8 cellular contexts compared by ENCODE assay signal in the genomic region with DNA sequence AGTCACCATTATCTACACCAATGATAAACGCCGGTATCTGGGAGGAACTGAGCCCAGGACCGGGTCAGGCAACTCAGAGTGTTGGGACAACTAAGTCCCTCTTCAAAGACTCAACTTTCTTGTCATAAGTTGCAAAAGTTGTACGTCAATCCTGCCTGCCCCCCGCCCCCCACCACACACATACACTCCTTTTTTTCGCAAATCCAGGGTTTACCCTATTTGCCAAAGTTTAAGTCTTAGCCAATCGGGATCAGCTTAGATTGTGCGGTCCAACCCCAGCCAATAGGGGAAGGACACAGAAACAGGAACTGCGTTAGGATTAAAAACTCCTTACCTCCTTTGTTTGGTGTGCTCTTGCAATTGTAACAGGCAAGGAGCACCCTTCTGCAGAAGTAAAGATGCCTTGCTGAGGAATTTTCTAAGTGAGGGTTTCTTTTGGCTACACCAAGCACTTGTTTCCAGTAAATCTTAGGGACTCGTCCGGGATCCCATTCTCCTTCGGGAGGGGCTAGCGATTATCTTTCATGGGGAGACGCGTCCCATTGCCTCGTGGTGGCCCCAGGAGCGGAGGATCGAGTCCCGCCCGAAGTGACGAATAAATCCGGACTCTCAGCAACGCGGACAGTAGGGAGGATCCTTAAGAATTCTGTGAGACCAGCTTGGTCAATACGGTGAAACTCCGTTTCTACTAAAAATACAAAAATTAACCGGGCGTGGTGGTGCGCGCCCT.
DNase-seq lines count a peak whose midpoint lies in the region; ATAC-seq, FAIRE-seq and TF ChIP-seq lines count a peak whose summit lies in the region.

No MANE protein-coding gene starts in this region.

- peak; percentile 44 for FAIRE-seq in HTR-8/SVneo (lab: Jason Lieb, UNC)

- no peak for TF ChIP-seq EP300 in SK-N-SH (IDR thresholded peaks at IDR 0.05; ENCODE audit: borderline replicate concordance in 1 of 2, low read depth in 1 of 2, low read length in 1 of 2)

- peaks cover 0 to 4% (median 0%) of the 10 kb centered on the region in 6 donors for H3K9me3 Mint-ChIP-seq in immature natural killer cell

- H3K4me1 Mint-ChIP-seq in immature natural killer cell, result peaks cover 24 to 25% of the 10 kb centered on the region in 2 donors

- H3K4me3 ChIP-seq in SK-N-SH (ENCODE audit: low read depth in 2 of 2, low read length in 1 of 2) (peak overlapping the region; percentile 98 to 100), breast epithelium (peak overlapping the region; percentile 88 to 90 (median 89)), skeletal muscle satellite cell (ENCODE audit: low read length) (peak overlapping the region; percentile 98)

- intact Hi-C loops in breast epithelium (cut with DNase I; ENCODE audit: low total_unique reads), result loop anchor here (10.0 kb wide), 1 partner anchor 717 kb away; a partner anchor contains a TSS

- H3K9me3 ChIP-seq in SK-N-SH, result no peaks in the 10 kb centered on the region
- H3K9me3 ChIP-seq in breast epithelium, result no peaks in the 10 kb centered on the region
- H3K9me3 ChIP-seq in skeletal muscle satellite cell (replicated peaks; ENCODE audit: low read length), result no peaks in the 10 kb centered on the region

- peaks cover 26 to 34% (median 28%) of the 10 kb centered on the region in 3 donors for H3K27me3 Mint-ChIP-seq in immature natural killer cell (ENCODE audit: low read depth in 3 of 3)

- ATAC-seq in GM21390 (IDR thresholded peaks at IDR 0.05; ENCODE audit: unreplicated experiment), result peak; percentile 43

- peak overlapping the region; percentile 86 for H3K9ac ChIP-seq in SK-N-SH
- H3K9ac ChIP-seq in skeletal muscle satellite cell (ENCODE audit: low read depth, low read length), result peak overlapping the region; percentile 94

- TF ChIP-seq POLR2A in breast epithelium (IDR thresholded peaks at IDR 0.05), result no peak

- no peak for TF ChIP-seq RAD21 in SK-N-SH (IDR thresholded peaks at IDR 0.05; ENCODE audit: low read length)

- H3K36me3 Mint-ChIP-seq in immature natural killer cell, result no peaks in the 10 kb centered on the region

- CTCF ChIA-PET in SK-N-SH (lab: Yijun Ruan, JAX), result interaction anchor here (0.6 to 4.7 kb wide), 15 partner anchors 7 to 1398 kb away, joined by 3 to 25 read pairs (median 5); a partner anchor contains a TSS

- TF ChIP-seq CTCF in SK-N-SH (IDR thresholded peaks at IDR 0.05), result no peak
- no peak for TF ChIP-seq CTCF in breast epithelium (IDR thresholded peaks at IDR 0.05)

- H3K4me1 ChIP-seq in SK-N-SH (ENCODE audit: control insufficient read depth in 1 of 2, insufficient read depth in 2 of 2, low read depth in 1 of 2, low read length in 1 of 2) (peaks cover 0 to 3% of the 10 kb centered on the region in 2 experiments; a peak in 1 of 4 replicates), breast epithelium (no peaks in the 10 kb centered on the region), skeletal muscle satellite cell (ENCODE audit: control insufficient read depth, insufficient read depth, low read length) (no peaks in the 10 kb centered on the region)

- H3K27ac ChIP-seq in SK-N-SH (ENCODE audit: low read depth in 2 of 2, low read length in 1 of 2) (peak overlapping the region; percentile 81 to 85), breast epithelium (peak overlapping the region; percentile 85 to 87)

- WGBS in SK-N-SH (ENCODE audit: low lambda C conversion rate), result 10% methylated on average over 28 of the region's 30 CpGs

- peak overlapping the region; percentile 97 to 98 (median 98) for H3K4me3 Mint-ChIP-seq in immature natural killer cell

- H3K79me2 ChIP-seq in SK-N-SH (ENCODE audit: insufficient read depth), result no peaks in the 10 kb centered on the region

- DNase-seq in EH (ENCODE audit: low read depth) (peak; percentile 94), HTR-8/SVneo (ENCODE audit: insufficient read length, low spot score) (peak; percentile 57), SK-N-SH (peak; percentile 35), breast epithelium (ENCODE audit: low spot score in 2 of 2) (peak in 1 of 2 donors; percentile 53), immature natural killer cell (peak; percentile 68 to 72 (median 69)), GF-D8 (lab: John Stamatoyannopoulos, UW) (no peak)

- peaks cover 18% of the 10 kb centered on the region for H3F3A ChIP-seq in SK-N-SH (replicated peaks; ENCODE audit: insufficient read depth)

- peak overlapping the region; percentile 87 for H2AFZ ChIP-seq in SK-N-SH (ENCODE audit: low read depth)

- peak overlapping the region; percentile 86 to 99 (median 94) for H3K27ac Mint-ChIP-seq in immature natural killer cell

- H3K27me3 ChIP-seq in SK-N-SH (ENCODE audit: insufficient read depth) (no peaks in the 10 kb centered on the region), breast epithelium (no peaks in the 10 kb centered on the region), skeletal muscle satellite cell (ENCODE audit: control insufficient read depth, insufficient read depth, low read length) (peaks cover 18% of the 10 kb centered on the region)

- no peaks in the 10 kb centered on the region for H4K20me1 ChIP-seq in SK-N-SH (ENCODE audit: insufficient read depth)

- H3K9me2 ChIP-seq in SK-N-SH, result no peaks in the 10 kb centered on the region

- peak overlapping the region; percentile 87 for H3K4me2 ChIP-seq in SK-N-SH
- H3K4me2 ChIP-seq in skeletal muscle satellite cell (ENCODE audit: low read length), result peak overlapping the region; percentile 96

- POLR2A ChIA-PET in SK-N-SH (lab: Yijun Ruan, JAX), result interaction anchor here (1.8 to 3.0 kb wide), 4 partner anchors 31 to 715 kb away, joined by 5 to 18 read pairs (median 7); a partner anchor contains a TSS

- H3K36me3 ChIP-seq in SK-N-SH (replicated peaks in 1 of 2; ENCODE audit: control insufficient read depth in 1 of 2, insufficient read depth in 2 of 2, low read length in 1 of 2), result no peaks in the 10 kb centered on the region
- H3K36me3 ChIP-seq in breast epithelium, result no peaks in the 10 kb centered on the region
- H3K36me3 ChIP-seq in skeletal muscle satellite cell (ENCODE audit: insufficient read depth, low read length), result no peaks in the 10 kb centered on the region

TF ChIP-seq in SK-N-SH, 30 proteins besides CTCF, POLR2A, EP300 and RAD21 (continues in another document):
- TF ChIP-seq TAF1 (IDR thresholded peaks at IDR 0.05; ENCODE audit: borderline replicate concordance, low read depth, low read length) (peak; percentile 47; the same call in 1 of the 2 replicates), POLR2AphosphoS5 (IDR thresholded peaks at IDR 0.05; ENCODE audit: low read depth, low read length) (peak; percentile 89), EZH2phosphoT487 (IDR thresholded peaks at IDR 0.05; ENCODE audit: borderline replicate concordance, low read depth) (no peak), RFX5 (IDR thresholded peaks at IDR 0.05; ENCODE audit: low read length) (peak; percentile 65; the same call in 1 of the 2 replicates), RCOR1 (IDR thresholded peaks at IDR 0.05; ENCODE audit: low read length) (no peak), GATA2 (CRISPR knock-in tag; IDR thresholded peaks at IDR 0.05) (no peak), MEF2A (IDR thresholded peaks at IDR 0.05; ENCODE audit: borderline replicate concordance, low read depth) (no peak), NFIC (IDR thresholded peaks at IDR 0.05; ENCODE audit: borderline replicate concordance) (no peak), YY1 (IDR thresholded peaks at IDR 0.05; ENCODE audit: low read depth) (no peak), JUND (IDR thresholded peaks at IDR 0.05) (no peak), TEAD4 (IDR thresholded peaks at IDR 0.05; ENCODE audit: borderline replicate concordance, insufficient read depth) (no peak)
- TF ChIP-seq, protein P1, sequence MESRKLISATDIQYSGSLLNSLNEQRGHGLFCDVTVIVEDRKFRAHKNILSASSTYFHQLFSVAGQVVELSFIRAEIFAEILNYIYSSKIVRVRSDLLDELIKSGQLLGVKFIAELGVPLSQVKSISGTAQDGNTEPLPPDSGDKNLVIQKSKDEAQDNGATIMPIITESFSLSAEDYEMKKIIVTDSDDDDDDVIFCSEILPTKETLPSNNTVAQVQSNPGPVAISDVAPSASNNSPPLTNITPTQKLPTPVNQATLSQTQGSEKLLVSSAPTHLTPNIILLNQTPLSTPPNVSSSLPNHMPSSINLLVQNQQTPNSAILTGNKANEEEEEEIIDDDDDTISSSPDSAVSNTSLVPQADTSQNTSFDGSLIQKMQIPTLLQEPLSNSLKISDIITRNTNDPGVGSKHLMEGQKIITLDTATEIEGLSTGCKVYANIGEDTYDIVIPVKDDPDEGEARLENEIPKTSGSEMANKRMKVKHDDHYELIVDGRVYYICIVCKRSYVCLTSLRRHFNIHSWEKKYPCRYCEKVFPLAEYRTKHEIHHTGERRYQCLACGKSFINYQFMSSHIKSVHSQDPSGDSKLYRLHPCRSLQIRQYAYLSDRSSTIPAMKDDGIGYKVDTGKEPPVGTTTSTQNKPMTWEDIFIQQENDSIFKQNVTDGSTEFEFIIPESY (IDR thresholded peaks at IDR 0.05; ENCODE audit: borderline replicate concordance, low read depth), result no peak
- TF ChIP-seq, protein P2, sequence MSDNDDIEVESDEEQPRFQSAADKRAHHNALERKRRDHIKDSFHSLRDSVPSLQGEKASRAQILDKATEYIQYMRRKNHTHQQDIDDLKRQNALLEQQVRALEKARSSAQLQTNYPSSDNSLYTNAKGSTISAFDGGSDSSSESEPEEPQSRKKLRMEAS (IDR thresholded peaks at IDR 0.05; ENCODE audit: low read depth), result peak; percentile 64; the same call in 1 of the 2 replicates
